ENCODE assay signal across 10 cellular contexts in the genomic region with DNA sequence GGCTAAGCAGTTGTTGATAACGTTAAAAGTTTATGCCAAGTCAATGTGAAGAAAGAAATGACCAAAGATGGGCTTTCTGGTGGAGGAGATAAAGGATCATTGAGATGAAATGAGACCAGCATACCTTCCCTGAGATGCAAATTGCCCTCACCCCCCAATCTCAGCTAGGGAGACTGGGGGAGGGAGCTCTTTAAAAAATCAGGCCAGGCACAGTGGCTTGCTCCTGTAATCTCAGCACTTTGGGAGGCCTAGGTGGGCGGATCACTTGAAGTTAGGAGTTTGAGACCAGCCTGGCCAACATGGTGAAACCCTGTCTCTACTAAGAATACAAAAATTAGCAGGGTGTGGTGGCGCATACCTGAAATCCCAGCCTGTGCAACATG. TPM values are rescaled to one million over a fixed set of nuclear protein-coding genes. Genes with fewer than 3 reads are reported as not detected.
DNase-seq lines count a peak whose midpoint lies in the region; ATAC-seq, FAIRE-seq and TF ChIP-seq lines count a peak whose summit lies in the region.
"Had no signal": no experiment of that assay in that cellular context is flagged by ENCODE, and none has a peak within 500 bp of the region (broad histone marks: within the 10 kb centered on the region; RNA-seq: fewer than 3 reads in every experiment).

No MANE protein-coding gene starts in this region.

- no peak for FAIRE-seq in H54 (lab: Jason Lieb, UNC)

- intact Hi-C loops in activated CD4-positive, alpha-beta T cell treated with anti-CD3 and anti-CD28 coated beads, Interleukin-2, amount 10 ng/mL, durations not matched to agents 24 days and 14 days (cut with micrococcal nuclease): no loop called here

- H3K4me3 Mint-ChIP-seq in activated CD4-positive, alpha-beta T cell treated with anti-CD3 and anti-CD28 coated beads, Interleukin-2, amount 10 ng/mL, durations not matched to agents 24 days and 14 days: peak overlapping the region; percentile 84
- H3K4me3 Mint-ChIP-seq in activated CD8-positive, alpha-beta T cell treated with anti-CD3 and anti-CD28 coated beads, Interleukin-2, amount 10 ng/mL, durations not matched to agents 7 days and 5 days: peak overlapping the region; percentile 69
- H3K4me3 Mint-ChIP-seq in stimulated activated memory B cell treated with anti-CD40 and anti-IgM and Interleukin-4, amounts not matched to agents 10 μg/mL and 1 μg/mL and 100 μg/mL, for 72 hours: peak overlapping the region; percentile 77
- no peak overlapping the region for H3K4me3 Mint-ChIP-seq in nephron progenitor cell

- H3K27me3 Mint-ChIP-seq in activated CD4-positive, alpha-beta T cell treated with anti-CD3 and anti-CD28 coated beads, Interleukin-2, amount 10 ng/mL, durations not matched to agents 24 days and 14 days: no peaks in the 10 kb centered on the region
- no peaks in the 10 kb centered on the region for H3K27me3 Mint-ChIP-seq in activated CD8-positive, alpha-beta T cell treated with anti-CD3 and anti-CD28 coated beads, Interleukin-2, amount 10 ng/mL, durations not matched to agents 7 days and 5 days (ENCODE audit: low read depth)
- no peaks in the 10 kb centered on the region for H3K27me3 Mint-ChIP-seq in stimulated activated memory B cell treated with anti-CD40 and anti-IgM and Interleukin-4, amounts not matched to agents 10 μg/mL and 1 μg/mL and 100 μg/mL, for 72 hours
- H3K27me3 Mint-ChIP-seq in nephron progenitor cell (ENCODE audit: low read depth, poor library complexity): peaks cover 4% of the 10 kb centered on the region

- no peak for TF ChIP-seq POLR2A in H54 (IDR thresholded peaks at IDR 0.05; ENCODE audit: low read depth, low read length)

- no peaks in the 10 kb centered on the region for H3K9me3 Mint-ChIP-seq in activated CD4-positive, alpha-beta T cell treated with anti-CD3 and anti-CD28 coated beads, Interleukin-2, amount 10 ng/mL, durations not matched to agents 24 days and 14 days
- H3K9me3 Mint-ChIP-seq in activated CD8-positive, alpha-beta T cell treated with anti-CD3 and anti-CD28 coated beads, Interleukin-2, amount 10 ng/mL, durations not matched to agents 7 days and 5 days (ENCODE audit: insufficient read depth): no peaks in the 10 kb centered on the region
- no peaks in the 10 kb centered on the region for H3K9me3 Mint-ChIP-seq in stimulated activated memory B cell treated with anti-CD40 and anti-IgM and Interleukin-4, amounts not matched to agents 10 μg/mL and 1 μg/mL and 100 μg/mL, for 72 hours
- no peaks in the 10 kb centered on the region for H3K9me3 Mint-ChIP-seq in nephron progenitor cell

- CTCF ChIA-PET in activated CD8-positive, alpha-beta T cell treated with anti-CD3 and anti-CD28 coated beads, Interleukin-2, amount 10 ng/mL, durations not matched to agents 7 days and 5 days (lab: Charles Lee): interaction anchor here (0.6 to 16.4 kb wide), 19 partner anchors 8 to 360 kb away, joined by 3 to 270 read pairs (median 4); no protein-coding TSS in a partner anchor

- H3K4me1 Mint-ChIP-seq in activated CD4-positive, alpha-beta T cell treated with anti-CD3 and anti-CD28 coated beads, Interleukin-2, amount 10 ng/mL, durations not matched to agents 24 days and 14 days: peaks cover 50% of the 10 kb centered on the region
- H3K4me1 Mint-ChIP-seq in activated CD8-positive, alpha-beta T cell treated with anti-CD3 and anti-CD28 coated beads, Interleukin-2, amount 10 ng/mL, durations not matched to agents 7 days and 5 days (ENCODE audit: low read depth): peaks cover 70% of the 10 kb centered on the region
- peaks cover 55% of the 10 kb centered on the region for H3K4me1 Mint-ChIP-seq in stimulated activated memory B cell treated with anti-CD40 and anti-IgM and Interleukin-4, amounts not matched to agents 10 μg/mL and 1 μg/mL and 100 μg/mL, for 72 hours
- H3K4me1 Mint-ChIP-seq in nephron progenitor cell: peaks cover 5% of the 10 kb centered on the region

- DNase-seq in activated CD4-positive, alpha-beta T cell treated with anti-CD3 and anti-CD28 coated beads, Interleukin-2, amount 10 ng/mL, durations not matched to agents 24 days and 14 days: peak; percentile 67
- DNase-seq in activated CD4-positive, alpha-beta T cell treated with anti-CD3 and anti-CD28 coated beads for 4 hours: no peak
- DNase-seq in activated CD8-positive, alpha-beta T cell treated with anti-CD3 and anti-CD28 coated beads, Interleukin-2, amount 10 ng/mL, durations not matched to agents 7 days and 5 days: peak; percentile 26
- DNase-seq in nephron progenitor cell (no peak), H54 (ENCODE audit: insufficient read length, low spot score) (no peak), amygdala (lab: John Stamatoyannopoulos, UW) (no peak)
- DNase-seq: foreskin fibroblast, nucleus accumbens had no signal

- peaks cover 25% of the 10 kb centered on the region for H3K36me3 Mint-ChIP-seq in activated CD4-positive, alpha-beta T cell treated with anti-CD3 and anti-CD28 coated beads, Interleukin-2, amount 10 ng/mL, durations not matched to agents 24 days and 14 days (ENCODE audit: low read depth)
- peaks cover 39% of the 10 kb centered on the region for H3K36me3 Mint-ChIP-seq in activated CD8-positive, alpha-beta T cell treated with anti-CD3 and anti-CD28 coated beads, Interleukin-2, amount 10 ng/mL, durations not matched to agents 7 days and 5 days (ENCODE audit: low read depth)
- H3K36me3 Mint-ChIP-seq in stimulated activated memory B cell treated with anti-CD40 and anti-IgM and Interleukin-4, amounts not matched to agents 10 μg/mL and 1 μg/mL and 100 μg/mL, for 72 hours: no peaks in the 10 kb centered on the region
- no peaks in the 10 kb centered on the region for H3K36me3 Mint-ChIP-seq in nephron progenitor cell (ENCODE audit: low read depth)

- peak; percentile 2 for ATAC-seq in HG02938 (IDR thresholded peaks at IDR 0.05; ENCODE audit: unreplicated experiment)
- no peak for ATAC-seq in activated CD8-positive, alpha-beta T cell treated with anti-CD3 and anti-CD28 coated beads, Interleukin-2, amount 10 ng/mL, durations not matched to agents 7 days and 5 days
- no peak for ATAC-seq in stimulated activated memory B cell treated with anti-CD40 and anti-IgM and Interleukin-4, amounts not matched to agents 10 μg/mL and 1 μg/mL and 100 μg/mL, for 72 hours

- no peak for TF ChIP-seq CTCF in nephron progenitor cell (IDR thresholded peaks at IDR 0.05)

- H3K27ac Mint-ChIP-seq in activated CD4-positive, alpha-beta T cell treated with anti-CD3 and anti-CD28 coated beads, Interleukin-2, amount 10 ng/mL, durations not matched to agents 24 days and 14 days: peak overlapping the region; percentile 98
- H3K27ac Mint-ChIP-seq in activated CD8-positive, alpha-beta T cell treated with anti-CD3 and anti-CD28 coated beads, Interleukin-2, amount 10 ng/mL, durations not matched to agents 7 days and 5 days: peak overlapping the region; percentile 96
- H3K27ac Mint-ChIP-seq in stimulated activated memory B cell treated with anti-CD40 and anti-IgM and Interleukin-4, amounts not matched to agents 10 μg/mL and 1 μg/mL and 100 μg/mL, for 72 hours: peak overlapping the region; percentile 94
- no peak overlapping the region for H3K27ac Mint-ChIP-seq in nephron progenitor cell

- POLR2A ChIA-PET in activated CD8-positive, alpha-beta T cell treated with anti-CD3 and anti-CD28 coated beads, Interleukin-2, amount 10 ng/mL, durations not matched to agents 7 days and 5 days (lab: Charles Lee): interaction anchor here (0.6 to 4.9 kb wide), 17 partner anchors 9 to 388 kb away, joined by 3 to 118 read pairs (median 6); a partner anchor contains a TSS

RNA-seq across cellular contexts. Expression of a gene that starts 30.9 kb away (rescaled TPM):
- 98.1 and 101 TPM in 2 replicates for total RNA-seq in activated CD4-positive, alpha-beta T cell treated with anti-CD3 and anti-CD28 coated beads, Interleukin-2, amount 10 ng/mL, durations not matched to agents 24 days and 14 days
- total RNA-seq in activated CD8-positive, alpha-beta T cell treated with anti-CD3 and anti-CD28 coated beads, Interleukin-2, amount 10 ng/mL, durations not matched to agents 7 days and 5 days: 10 to 100 TPM; 88.9 to 92.5 TPM

RNA-seq across cellular contexts. Expression of a gene that starts 34.6 kb away (rescaled TPM):
- total RNA-seq in activated CD4-positive, alpha-beta T cell treated with anti-CD3 and anti-CD28 coated beads, Interleukin-2, amount 10 ng/mL, durations not matched to agents 24 days and 14 days: 2,196 and 2,218 TPM in 2 replicates
- 1,000 to 10,000 TPM; 4,520 to 4,885 TPM for total RNA-seq in activated CD8-positive, alpha-beta T cell treated with anti-CD3 and anti-CD28 coated beads, Interleukin-2, amount 10 ng/mL, durations not matched to agents 7 days and 5 days

RNA-seq across cellular contexts. Expression of a gene that starts 59.2 kb away (rescaled TPM):
- 56.3 and 59.6 TPM in 2 replicates for total RNA-seq in activated CD4-positive, alpha-beta T cell treated with anti-CD3 and anti-CD28 coated beads, Interleukin-2, amount 10 ng/mL, durations not matched to agents 24 days and 14 days
- total RNA-seq in activated CD8-positive, alpha-beta T cell treated with anti-CD3 and anti-CD28 coated beads, Interleukin-2, amount 10 ng/mL, durations not matched to agents 7 days and 5 days: 10 to 100 TPM; 71.9 to 73.2 TPM

Comparison
In these comparisons a context has a peak if more than half of its experiments do, and no peak if none do; other contexts are left out.
1. DNase-seq: peak in activated CD4-positive, alpha-beta T cell treated with anti-CD3 and anti-CD28 coated beads, Interleukin-2, amount 10 ng/mL, durations not matched to agents 24 days and 14 days (single experiment) and activated CD8-positive, alpha-beta T cell treated with anti-CD3 and anti-CD28 coated beads, Interleukin-2, amount 10 ng/mL, durations not matched to agents 7 days and 5 days (single experiment); none in activated CD4-positive, alpha-beta T cell treated with anti-CD3 and anti-CD28 coated beads for 4 hours (0 of 2), nephron progenitor cell (single experiment), H54 (single experiment) and amygdala (0 of 56).